Comparison of ENCODE assay signal across 1 cellular context in genomic region chr1:180502361-180503273, GRCh38.
TF ChIP-seq lines count a peak whose summit lies in the region.

A gene with protein sequence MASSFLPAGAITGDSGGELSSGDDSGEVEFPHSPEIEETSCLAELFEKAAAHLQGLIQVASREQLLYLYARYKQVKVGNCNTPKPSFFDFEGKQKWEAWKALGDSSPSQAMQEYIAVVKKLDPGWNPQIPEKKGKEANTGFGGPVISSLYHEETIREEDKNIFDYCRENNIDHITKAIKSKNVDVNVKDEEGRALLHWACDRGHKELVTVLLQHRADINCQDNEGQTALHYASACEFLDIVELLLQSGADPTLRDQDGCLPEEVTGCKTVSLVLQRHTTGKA (minus strand): TSS chr1:180502577. CDS start chr1:180502266, 311 bp downstream.

TF ChIP-seq in SK-N-SH, 30 proteins besides CTCF, POLR2A, EP300 and RAD21 (continued from another document):
- TF ChIP-seq YY1 (IDR thresholded peaks at IDR 0.05; ENCODE audit: low read depth) (peak; percentile 51; the same call in 1 of the 2 replicates), RFX5 (IDR thresholded peaks at IDR 0.05; ENCODE audit: low read length) (no peak; the same call in 1 of the 2 replicates), SMC3 (IDR thresholded peaks at IDR 0.05; ENCODE audit: low read depth, low read length) (no peak), GABPA (IDR thresholded peaks at IDR 0.05; ENCODE audit: low read depth) (peak; percentile 44; the same call in 1 of the 2 replicates), TCF12 (IDR thresholded peaks at IDR 0.05) (peak; percentile 14; the same call in 1 of the 2 replicates), FOXM1 (IDR thresholded peaks at IDR 0.05; ENCODE audit: low read depth) (no peak), MXI1 (IDR thresholded peaks at IDR 0.05; ENCODE audit: low read depth, low read length) (peak; percentile 87), NFIC (IDR thresholded peaks at IDR 0.05; ENCODE audit: borderline replicate concordance) (no peak), MEF2A (IDR thresholded peaks at IDR 0.05; ENCODE audit: borderline replicate concordance, low read depth) (no peak), ELF1 (IDR thresholded peaks at IDR 0.05) (peak; percentile 5; the same call in 1 of the 2 replicates), NRF1 (IDR thresholded peaks at IDR 0.05; ENCODE audit: low read depth, low read length) (peak; percentile 35), JUND (IDR thresholded peaks at IDR 0.05) (no peak), RXRA (IDR thresholded peaks at IDR 0.05; ENCODE audit: borderline replicate concordance, low read depth) (no peak), USF1 (IDR thresholded peaks at IDR 0.05; ENCODE audit: borderline replicate concordance, low read depth) (peak; percentile 98), PBX3 (IDR thresholded peaks at IDR 0.05) (no peak)
- TF ChIP-seq, protein P1, sequence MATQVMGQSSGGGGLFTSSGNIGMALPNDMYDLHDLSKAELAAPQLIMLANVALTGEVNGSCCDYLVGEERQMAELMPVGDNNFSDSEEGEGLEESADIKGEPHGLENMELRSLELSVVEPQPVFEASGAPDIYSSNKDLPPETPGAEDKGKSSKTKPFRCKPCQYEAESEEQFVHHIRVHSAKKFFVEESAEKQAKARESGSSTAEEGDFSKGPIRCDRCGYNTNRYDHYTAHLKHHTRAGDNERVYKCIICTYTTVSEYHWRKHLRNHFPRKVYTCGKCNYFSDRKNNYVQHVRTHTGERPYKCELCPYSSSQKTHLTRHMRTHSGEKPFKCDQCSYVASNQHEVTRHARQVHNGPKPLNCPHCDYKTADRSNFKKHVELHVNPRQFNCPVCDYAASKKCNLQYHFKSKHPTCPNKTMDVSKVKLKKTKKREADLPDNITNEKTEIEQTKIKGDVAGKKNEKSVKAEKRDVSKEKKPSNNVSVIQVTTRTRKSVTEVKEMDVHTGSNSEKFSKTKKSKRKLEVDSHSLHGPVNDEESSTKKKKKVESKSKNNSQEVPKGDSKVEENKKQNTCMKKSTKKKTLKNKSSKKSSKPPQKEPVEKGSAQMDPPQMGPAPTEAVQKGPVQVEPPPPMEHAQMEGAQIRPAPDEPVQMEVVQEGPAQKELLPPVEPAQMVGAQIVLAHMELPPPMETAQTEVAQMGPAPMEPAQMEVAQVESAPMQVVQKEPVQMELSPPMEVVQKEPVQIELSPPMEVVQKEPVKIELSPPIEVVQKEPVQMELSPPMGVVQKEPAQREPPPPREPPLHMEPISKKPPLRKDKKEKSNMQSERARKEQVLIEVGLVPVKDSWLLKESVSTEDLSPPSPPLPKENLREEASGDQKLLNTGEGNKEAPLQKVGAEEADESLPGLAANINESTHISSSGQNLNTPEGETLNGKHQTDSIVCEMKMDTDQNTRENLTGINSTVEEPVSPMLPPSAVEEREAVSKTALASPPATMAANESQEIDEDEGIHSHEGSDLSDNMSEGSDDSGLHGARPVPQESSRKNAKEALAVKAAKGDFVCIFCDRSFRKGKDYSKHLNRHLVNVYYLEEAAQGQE (IDR thresholded peaks at IDR 0.05; ENCODE audit: low read depth, low read length): no peak; the same call in 1 of the 2 replicates
- TF ChIP-seq, protein P2, sequence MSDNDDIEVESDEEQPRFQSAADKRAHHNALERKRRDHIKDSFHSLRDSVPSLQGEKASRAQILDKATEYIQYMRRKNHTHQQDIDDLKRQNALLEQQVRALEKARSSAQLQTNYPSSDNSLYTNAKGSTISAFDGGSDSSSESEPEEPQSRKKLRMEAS (IDR thresholded peaks at IDR 0.05; ENCODE audit: low read depth): peak; percentile 79
- TF ChIP-seq, protein P3, sequence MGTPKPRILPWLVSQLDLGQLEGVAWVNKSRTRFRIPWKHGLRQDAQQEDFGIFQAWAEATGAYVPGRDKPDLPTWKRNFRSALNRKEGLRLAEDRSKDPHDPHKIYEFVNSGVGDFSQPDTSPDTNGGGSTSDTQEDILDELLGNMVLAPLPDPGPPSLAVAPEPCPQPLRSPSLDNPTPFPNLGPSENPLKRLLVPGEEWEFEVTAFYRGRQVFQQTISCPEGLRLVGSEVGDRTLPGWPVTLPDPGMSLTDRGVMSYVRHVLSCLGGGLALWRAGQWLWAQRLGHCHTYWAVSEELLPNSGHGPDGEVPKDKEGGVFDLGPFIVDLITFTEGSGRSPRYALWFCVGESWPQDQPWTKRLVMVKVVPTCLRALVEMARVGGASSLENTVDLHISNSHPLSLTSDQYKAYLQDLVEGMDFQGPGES (IDR thresholded peaks at IDR 0.05; ENCODE audit: low read depth, low read length): no peak
